Comparison of ENCODE assay signal across 9 cellular contexts in the genomic region with DNA sequence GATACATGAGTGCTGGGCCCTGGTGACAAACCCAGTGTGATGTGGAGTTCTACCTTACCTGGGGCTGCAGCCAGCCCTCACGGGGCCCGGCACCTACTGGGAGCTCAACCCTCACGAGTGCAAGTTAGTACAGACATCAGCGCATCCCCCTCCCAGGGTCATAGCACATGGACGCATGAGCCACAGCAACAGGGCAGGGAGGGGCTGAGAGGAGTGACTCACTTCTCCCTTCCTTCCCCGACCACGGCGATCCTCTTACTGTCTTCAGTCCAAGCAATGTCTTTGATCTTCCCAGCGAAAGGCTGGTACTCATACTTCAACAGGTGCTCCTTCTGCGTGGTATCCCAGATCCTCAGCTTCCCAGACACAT. TPM values are rescaled to one million over a fixed set of nuclear protein-coding genes. Genes with fewer than 3 reads are reported as not detected.
DNase-seq lines count a peak whose midpoint lies in the region; ATAC-seq and TF ChIP-seq lines count a peak whose summit lies in the region.
"Had no signal": no experiment of that assay in that cellular context is flagged by ENCODE, and none has a peak within 500 bp of the region (broad histone marks: within the 10 kb centered on the region; RNA-seq: fewer than 3 reads in every experiment).

No MANE protein-coding gene starts in this region.

- no peak overlapping the region for H2AFZ ChIP-seq in GM23248

- DNase-seq in GM23248 (peak; percentile 82), T-cell (peak in 1 of 34 experiments; percentile 47), chondrocyte (ENCODE audit: low spot score) (peak; percentile 84), medulla oblongata (ENCODE audit: extremely low spot score) (no peak), Peyer's patch (no peak), hypothalamus (lab: John Stamatoyannopoulos, UW) (no peak)
- DNase-seq: left cardiac atrium had no signal

- TF ChIP-seq POLR2A in Peyer's patch (IDR thresholded peaks at IDR 0.05) = no peak

- peaks cover 81% of the 10 kb centered on the region for H3K4me1 ChIP-seq in GM23248 (ENCODE audit: insufficient read depth)
- H3K4me1 ChIP-seq in skeletal muscle satellite cell (ENCODE audit: control insufficient read depth, insufficient read depth, low read length) = peaks cover 83% of the 10 kb centered on the region
- peaks cover 0 to 61% (median 17%) of the 10 kb centered on the region in 4 donors for H3K4me1 ChIP-seq in Peyer's patch

- H3F3A ChIP-seq in GM23248 (ENCODE audit: insufficient read depth) = peaks cover 68% of the 10 kb centered on the region

- H3K4me2 ChIP-seq in GM23248 (ENCODE audit: unreplicated experiment) (no peak overlapping the region), skeletal muscle satellite cell (ENCODE audit: low read length) (peak overlapping the region; percentile 45)

- H3K36me3 Mint-ChIP-seq in T-cell = peaks cover 51% of the 10 kb centered on the region
- H3K36me3 Mint-ChIP-seq in chondrocyte (ENCODE audit: low read depth) = peaks cover 29% of the 10 kb centered on the region

- POLR2A ChIA-PET in T-cell (lab: Charles Lee) = interaction anchor here in 1 of 2 donors (1.0 kb wide), 1 partner anchor 18 kb away, joined by 3 read pairs; a partner anchor contains a TSS

- H3K27me3 ChIP-seq in GM23248 (replicated peaks; ENCODE audit: insufficient read depth) = no peaks in the 10 kb centered on the region
- H3K27me3 ChIP-seq in skeletal muscle satellite cell (ENCODE audit: control insufficient read depth, insufficient read depth, low read length) = no peaks in the 10 kb centered on the region
- no peaks in the 10 kb centered on the region for H3K27me3 ChIP-seq in Peyer's patch

- no peaks in the 10 kb centered on the region for H4K20me1 ChIP-seq in GM23248 (ENCODE audit: insufficient read depth)

- peaks cover 39% of the 10 kb centered on the region; the same call in 1 of the 2 replicates for H3K36me3 ChIP-seq in GM23248 (ENCODE audit: low read depth)
- H3K36me3 ChIP-seq in skeletal muscle satellite cell (ENCODE audit: insufficient read depth, low read length) = peaks cover 91% of the 10 kb centered on the region
- H3K36me3 ChIP-seq in Peyer's patch = peaks cover 0 to 88% (median 2%) of the 10 kb centered on the region in 3 donors

- H3K4me1 Mint-ChIP-seq in T-cell (peaks cover 95 to 98% (median 98%) of the 10 kb centered on the region in 3 donors), chondrocyte (ENCODE audit: low read depth) (peaks cover 91% of the 10 kb centered on the region)

- H3K4me3 ChIP-seq in GM23248 (no peak overlapping the region), skeletal muscle satellite cell (ENCODE audit: low read length) (no peak overlapping the region), Peyer's patch (no peak overlapping the region)

- H3K27me3 Mint-ChIP-seq in T-cell = no peaks in the 10 kb centered on the region
- no peaks in the 10 kb centered on the region for H3K27me3 Mint-ChIP-seq in chondrocyte (ENCODE audit: low read depth)

- peak overlapping the region; percentile 82 for H3K9ac ChIP-seq in GM23248
- H3K9ac ChIP-seq in skeletal muscle satellite cell (ENCODE audit: low read depth, low read length) = no peak overlapping the region

- H3K27ac ChIP-seq in GM23248 (peak overlapping the region; percentile 99), Peyer's patch (peak overlapping the region in 2 of 4 donors; percentile 12 to 60)

- CTCF ChIA-PET in T-cell (lab: Charles Lee) = interaction anchor here in 1 of 2 donors (0.6 to 1.4 kb wide), 2 partner anchors 9 to 13 kb away, joined by 3 read pairs; no protein-coding TSS in a partner anchor

- H3K27ac Mint-ChIP-seq in T-cell = peak overlapping the region; percentile 86 to 95
- H3K27ac Mint-ChIP-seq in chondrocyte (ENCODE audit: unreplicated experiment) = peak overlapping the region; percentile 74

- H3K9me3 Mint-ChIP-seq in T-cell = no peaks in the 10 kb centered on the region
- H3K9me3 Mint-ChIP-seq in chondrocyte (ENCODE audit: low read depth) = no peaks in the 10 kb centered on the region

- no peaks in the 10 kb centered on the region for H3K9me2 ChIP-seq in GM23248 (ENCODE audit: insufficient read depth)

- in situ Hi-C loops in GM23248 (cut with MboI) = no loop called here

- ATAC-seq in T-cell (replicated peaks in 1 of 4) (no peak), HG02981 (IDR thresholded peaks at IDR 0.05; ENCODE audit: unreplicated experiment) (no peak)
- ATAC-seq: left cardiac atrium had no signal

- TF ChIP-seq CTCF in chondrocyte (IDR thresholded peaks at IDR 0.05) = no peak
- no peak for TF ChIP-seq CTCF in Peyer's patch (IDR thresholded peaks at IDR 0.05)

- peaks cover 89% of the 10 kb centered on the region for H3K79me2 ChIP-seq in GM23248 (ENCODE audit: insufficient read depth)

- H3K4me3 Mint-ChIP-seq in T-cell = peak overlapping the region in 2 of 3 donors; percentile 7 to 12
- no peak overlapping the region for H3K4me3 Mint-ChIP-seq in chondrocyte (ENCODE audit: unreplicated experiment)

- H3K9me3 ChIP-seq in GM23248 (ENCODE audit: low read depth) (no peaks in the 10 kb centered on the region), skeletal muscle satellite cell (replicated peaks; ENCODE audit: low read length) (no peaks in the 10 kb centered on the region), Peyer's patch (no peaks in the 10 kb centered on the region)

- WGBS in GM23248 (ENCODE audit: low coverage in 1 of 2, low lambda C conversion rate in 2 of 2, missing lambda C conversion rate in 2 of 2), 2 experiments = 33 to 37% methylated on average over 10 of the region's 10 CpGs

RNA-seq across cellular contexts. Expression of a gene that starts 17.8 kb away (rescaled TPM):
- total RNA-seq in GM23248 (2014; rRNA removed; shearing (Covaris generic)) = 471 and 487 TPM in 2 replicates
- 413 and 419 TPM in 2 replicates for polyA plus RNA-seq in GM23248 (2016; fragmentation: Nextera tagmentation; extraction: Ambion mirVana)
- total RNA-seq in T-cell (100 to 1,000 TPM; 268 to 308 (median 304) TPM), chondrocyte (312 to 483 TPM (median 462 TPM) in 3 replicates), Peyer's patch (100 to 1,000 TPM; 170 to 192 (median 180) TPM)
- total RNA-seq in skeletal muscle satellite cell (2012; rRNA removed) = 277 and 319 TPM in 2 replicates

Comparison
In these comparisons a context has a peak if more than half of its experiments do, and no peak if none do; other contexts are left out.
1. DNase-seq: peak in GM23248 (single experiment) and chondrocyte (single experiment); none in medulla oblongata (single experiment), Peyer's patch (0 of 3) and hypothalamus (0 of 51).